ENCODE assay signal across 23 cellular contexts in genomic region chr1:168333562-168334256, GRCh38.
"Had no signal": no experiment of that assay in that cellular context is flagged by ENCODE, and none has a peak within 500 bp of the region (broad histone marks: within the 10 kb centered on the region; RNA-seq: fewer than 3 reads in every experiment).

No MANE protein-coding gene starts in this region.

- H3K27ac ChIP-seq: colonic mucosa, dorsolateral prefrontal cortex, esophagus squamous epithelium, gastrocnemius medialis, thoracic aorta, upper lobe of left lung, VCaP had no signal

- H3K36me3 ChIP-seq: colonic mucosa, esophagus squamous epithelium, gastrocnemius medialis, thoracic aorta, upper lobe of left lung had no signal

- H3K4me1 ChIP-seq: colonic mucosa, esophagus squamous epithelium, gastrocnemius medialis, upper lobe of left lung had no signal

- H3K27me3 ChIP-seq: colonic mucosa, dorsolateral prefrontal cortex, esophagus squamous epithelium, gastrocnemius medialis, upper lobe of left lung had no signal

- H3K9me3 ChIP-seq: colonic mucosa, esophagus squamous epithelium, gastrocnemius medialis, thoracic aorta, upper lobe of left lung had no signal

- ATAC-seq: activated CD8-positive, alpha-beta memory T cell treated with anti-CD3 and anti-CD28 coated beads, Interleukin-2, amount 10 ng/mL, durations not matched to agents 7 days and 5 days; activated CD8-positive, alpha-beta T cell treated with anti-CD3 and anti-CD28 coated beads for 36 hours; gastrocnemius medialis; left cardiac atrium; natural killer cell treated with Interleukin-12 subunit alpha and Interleukin-12 subunit beta and Interleukin-15 and Interleukin-18, amount 100 ng/mL, for 72 hours; sciatic nerve had no signal

- H3K4me2 ChIP-seq: smooth muscle cell had no signal

- H3K4me3 ChIP-seq: colonic mucosa, dorsolateral prefrontal cortex, esophagus squamous epithelium, gastrocnemius medialis, smooth muscle cell, thoracic aorta, upper lobe of left lung had no signal

- DNase-seq: activated CD4-positive, alpha-beta T cell treated with anti-CD3 and anti-CD28 coated beads, Interleukin-2, amount 10 ng/mL, durations not matched to agents 7 days and 5 days; activated CD4-positive, CD25-positive, alpha-beta regulatory T cell treated with anti-CD3 and anti-CD28 coated beads, Interleukin-2, amount 50 U/mL, for 72 hours; activated CD8-positive, alpha-beta memory T cell treated with anti-CD3 and anti-CD28 coated beads, Interleukin-2, amount 10 ng/mL, durations not matched to agents 7 days and 5 days; activated CD8-positive, alpha-beta T cell treated with anti-CD3 and anti-CD28 coated beads for 36 hours; activated effector memory CD4-positive, alpha-beta T cell treated with anti-CD3 and anti-CD28 coated beads, Interleukin-2, amount 50 U/mL, for 16 hours; activated T-cell treated with anti-CD3 and anti-CD28 coated beads for 4 hours; aorta; colonic mucosa; dorsolateral prefrontal cortex; esophagus squamous epithelium; gastrocnemius medialis; head of caudate nucleus; islet precursor cell; left cardiac atrium; posterior cingulate gyrus; stimulated activated CD4-positive, alpha-beta T cell treated with anti-CD3 and anti-CD28 coated beads, Interleukin-2, amount 100 ng/mL, for 48 hours; stimulated activated naive CD4-positive, alpha-beta T cell; upper lobe of left lung had no signal
